11 cellular contexts compared by ENCODE assay signal in genomic region chr7:130207642-130208041, GRCh38. TPM values are rescaled to one million over a fixed set of nuclear protein-coding genes. Genes with fewer than 3 reads are reported as not detected.
DNase-seq lines count a peak whose midpoint lies in the region; TF ChIP-seq lines count a peak whose summit lies in the region.
"Had no signal": no experiment of that assay in that cellular context is flagged by ENCODE, and none has a peak within 500 bp of the region (broad histone marks: within the 10 kb centered on the region; RNA-seq: fewer than 3 reads in every experiment).

Gene SSMEM1, plus strand, starts transcription at chr7:130207860. Its CDS starts 51 bp downstream, at chr7:130207911.

- no peak within 1 kb of the TSS for H3K27ac ChIP-seq in RWPE1
- H3K27ac ChIP-seq: brain microvascular endothelial cell had no signal

- no peak within 1 kb of the TSS for H3K4me3 ChIP-seq in fibroblast of villous mesenchyme (ENCODE audit: low read depth, low read length)

- no peak for DNase-seq in activated naive CD4-positive, alpha-beta T cell treated with anti-CD3 and anti-CD28 coated beads, Interleukin-2, amount 50 U/mL, for 16 hours
- DNase-seq in RWPE1 (ENCODE audit: low spot score) (peak; percentile 22), fibroblast of villous mesenchyme (ENCODE audit: low read depth) (peak; percentile 80), type B pancreatic cell (ENCODE audit: extremely low spot score, unreplicated experiment) (no peak), COR-L47 (lab: John Stamatoyannopoulos, UW) (no peak), SK-N-DZ (ENCODE audit: low spot score) (no peak), 8988T (no peak)
- DNase-seq: brain microvascular endothelial cell, NCI-H1930, SJCRH30 had no signal

- H3K27ac Mint-ChIP-seq in activated naive CD4-positive, alpha-beta T cell treated with anti-CD3 and anti-CD28 coated beads, Interleukin-2, amount 50 U/mL, for 24 hours, result no peak within 1 kb of the TSS
- H3K27ac Mint-ChIP-seq in type B pancreatic cell, result peak within 1 kb of the TSS; percentile 76

- no peak for TF ChIP-seq CTCF in RWPE1 (conservative IDR thresholded peaks at IDR 0.05; ENCODE audit: low read depth)
- no peak for TF ChIP-seq CTCF in fibroblast of villous mesenchyme (IDR thresholded peaks at IDR 0.05; ENCODE audit: insufficient read depth, low read depth, low read length)
- TF ChIP-seq CTCF in type B pancreatic cell (conservative IDR thresholded peaks at IDR 0.05), result no peak

- CTCF ChIA-PET in RWPE1 (lab: Yijun Ruan, JAX), result no interaction called here

- POLR2A ChIA-PET in RWPE1 (lab: Yijun Ruan, JAX; ENCODE audit: low non-redundant PET), result no interaction called here

- H3K9me3 Mint-ChIP-seq in activated naive CD4-positive, alpha-beta T cell treated with anti-CD3 and anti-CD28 coated beads, Interleukin-2, amount 50 U/mL, for 24 hours, result no peaks in the 10 kb centered on the region
- no peaks in the 10 kb centered on the region for H3K9me3 Mint-ChIP-seq in type B pancreatic cell

- peaks cover 21% of the 10 kb centered on the region for H3K4me1 Mint-ChIP-seq in activated naive CD4-positive, alpha-beta T cell treated with anti-CD3 and anti-CD28 coated beads, Interleukin-2, amount 50 U/mL, for 24 hours
- peaks cover 29% of the 10 kb centered on the region for H3K4me1 Mint-ChIP-seq in type B pancreatic cell (ENCODE audit: unreplicated experiment)

- H3K27me3 Mint-ChIP-seq in activated naive CD4-positive, alpha-beta T cell treated with anti-CD3 and anti-CD28 coated beads, Interleukin-2, amount 50 U/mL, for 24 hours, result peaks cover 3% of the 10 kb centered on the region
- H3K27me3 Mint-ChIP-seq in type B pancreatic cell, result no peaks in the 10 kb centered on the region

- peak within 1 kb of the TSS; percentile 7 for H3K4me3 Mint-ChIP-seq in activated naive CD4-positive, alpha-beta T cell treated with anti-CD3 and anti-CD28 coated beads, Interleukin-2, amount 50 U/mL, for 24 hours
- peak within 1 kb of the TSS; percentile 74 for H3K4me3 Mint-ChIP-seq in type B pancreatic cell

- peaks cover 8% of the 10 kb centered on the region for H3K36me3 Mint-ChIP-seq in activated naive CD4-positive, alpha-beta T cell treated with anti-CD3 and anti-CD28 coated beads, Interleukin-2, amount 50 U/mL, for 24 hours
- H3K36me3 Mint-ChIP-seq in type B pancreatic cell, result peaks cover 14% of the 10 kb centered on the region

RNA-seq across cellular contexts. Expression of gene SSMEM1, which starts in this region (rescaled TPM):
- under 0.01 and 0.43 TPM in 2 replicates for total RNA-seq in fibroblast of villous mesenchyme
- not detected in 2 replicates for total RNA-seq in type B pancreatic cell (ENCODE audit: low replicate concordance)
- polyA plus RNA-seq in SK-N-DZ (2014; cell fraction: cytosol; rRNA removed), result not detected in 2 replicates
- not detected in 2 replicates for polyA plus RNA-seq in SK-N-DZ (2014; cell fraction: nucleus; rRNA removed)
- total RNA-seq: SJCRH30 had no signal

Comparison
In these comparisons a context has a peak if more than half of its experiments do, and no peak if none do; other contexts are left out.
1. Peak in DNase-seq in fibroblast of villous mesenchyme; RNA of the gene not detected or under 1 TPM.